ENCODE assay signal across 8 cellular contexts in genomic region chr1:204409111-204409510, GRCh38. TPM values are rescaled to one million over a fixed set of nuclear protein-coding genes. Genes with fewer than 3 reads are reported as not detected.
DNase-seq lines count a peak whose midpoint lies in the region; ATAC-seq and TF ChIP-seq lines count a peak whose summit lies in the region.

No MANE protein-coding gene starts in this region.

- H3K9me3 ChIP-seq in CD4-positive, CD25-positive, alpha-beta regulatory T cell (ENCODE audit: control insufficient read depth in 2 of 2, low read length in 2 of 2) = no peaks in the 10 kb centered on the region
- H3K9me3 ChIP-seq in duodenal mucosa (ENCODE audit: control insufficient read depth in 1 of 2, low read length in 2 of 2) = no peaks in the 10 kb centered on the region

- TF ChIP-seq CTCF in nephron (IDR thresholded peaks at IDR 0.05; ENCODE audit: unreplicated experiment in 3 of 3) = no peak

- peaks cover 0 to 2% (median 0%) of the 10 kb centered on the region in 7 donors for H3K9me3 Mint-ChIP-seq in CD4-positive, CD25-positive, alpha-beta regulatory T cell
- no peaks in the 10 kb centered on the region for H3K9me3 Mint-ChIP-seq in nephron

- ATAC-seq in CD4-positive, CD25-positive, alpha-beta regulatory T cell (ENCODE audit: low read depth in 2 of 2) = no peak
- no peak for ATAC-seq in HG03196 (IDR thresholded peaks at IDR 0.05; ENCODE audit: unreplicated experiment)
- no peak for ATAC-seq in GM19351 (IDR thresholded peaks at IDR 0.05; ENCODE audit: unreplicated experiment)
- ATAC-seq in HG03469 (IDR thresholded peaks at IDR 0.05; ENCODE audit: unreplicated experiment) = no peak

- no peak for DNase-seq in CD4-positive, CD25-positive, alpha-beta regulatory T cell
- peak; percentile 31 for DNase-seq in NAMALWA (ENCODE audit: low spot score)
- no peak for DNase-seq in HK-2 (ENCODE audit: unreplicated experiment)

- H3K4me3 ChIP-seq in CD4-positive, CD25-positive, alpha-beta regulatory T cell (ENCODE audit: low read depth, low read length) = peak overlapping the region; percentile 100
- H3K4me3 ChIP-seq in duodenal mucosa (ENCODE audit: low read depth in 1 of 2, low read length in 2 of 2) = peak overlapping the region; percentile 90 to 97

- peaks cover 15 to 39% (median 29%) of the 10 kb centered on the region in 4 donors for H3K4me1 Mint-ChIP-seq in CD4-positive, CD25-positive, alpha-beta regulatory T cell
- H3K4me1 Mint-ChIP-seq in nephron = peaks cover 28% of the 10 kb centered on the region

- peaks cover 10% of the 10 kb centered on the region for H3K27me3 Mint-ChIP-seq in CD4-positive, CD25-positive, alpha-beta regulatory T cell
- peaks cover 3% of the 10 kb centered on the region for H3K27me3 Mint-ChIP-seq in nephron (ENCODE audit: low read depth)

- H3K9ac ChIP-seq in duodenal mucosa (ENCODE audit: low read depth in 1 of 2, low read length in 2 of 2) = peak overlapping the region; percentile 98

- H3K27ac Mint-ChIP-seq in CD4-positive, CD25-positive, alpha-beta regulatory T cell = peak overlapping the region; percentile 90 to 100 (median 99)
- H3K27ac Mint-ChIP-seq in nephron = peak overlapping the region; percentile 68 to 100 (median 97)

- H3K4me1 ChIP-seq in CD4-positive, CD25-positive, alpha-beta regulatory T cell (ENCODE audit: control insufficient read depth, insufficient read depth, low read length, poor library complexity, severe bottlenecking) = peaks cover 45% of the 10 kb centered on the region
- peaks cover 5 to 8% of the 10 kb centered on the region in 2 donors for H3K4me1 ChIP-seq in duodenal mucosa (ENCODE audit: control insufficient read depth in 1 of 2, insufficient read depth in 2 of 2, low read length in 2 of 2)

- H3K4me3 Mint-ChIP-seq in CD4-positive, CD25-positive, alpha-beta regulatory T cell = peak overlapping the region; percentile 97 to 99 (median 98)
- peak overlapping the region; percentile 96 to 99 (median 99) for H3K4me3 Mint-ChIP-seq in nephron

- peak overlapping the region; percentile 100 for H3K27ac ChIP-seq in CD4-positive, CD25-positive, alpha-beta regulatory T cell (ENCODE audit: insufficient read depth, low read length, poor library complexity, severe bottlenecking)
- H3K27ac ChIP-seq in duodenal mucosa (ENCODE audit: low read depth, low read length) = no peak overlapping the region

- no peaks in the 10 kb centered on the region for H3K27me3 ChIP-seq in CD4-positive, CD25-positive, alpha-beta regulatory T cell (ENCODE audit: control insufficient read depth, insufficient read depth, low read length)
- no peaks in the 10 kb centered on the region for H3K27me3 ChIP-seq in duodenal mucosa (ENCODE audit: control insufficient read depth in 1 of 2, insufficient read depth in 2 of 2, low read length in 2 of 2)

- peaks cover 29% of the 10 kb centered on the region for H3K36me3 ChIP-seq in CD4-positive, CD25-positive, alpha-beta regulatory T cell (ENCODE audit: control insufficient read depth, insufficient read depth, low read length)
- H3K36me3 ChIP-seq in duodenal mucosa (ENCODE audit: control insufficient read depth in 1 of 2, insufficient read depth in 2 of 2, low read length in 2 of 2) = peaks cover 10 to 17% of the 10 kb centered on the region in 2 donors

- H3K36me3 Mint-ChIP-seq in CD4-positive, CD25-positive, alpha-beta regulatory T cell = peaks cover 25% of the 10 kb centered on the region
- peaks cover 22% of the 10 kb centered on the region for H3K36me3 Mint-ChIP-seq in nephron (ENCODE audit: low read depth)

RNA-seq across cellular contexts. Expression of gene PPP1R15B, which starts 2.5 kb away (rescaled TPM):
- total RNA-seq in CD4-positive, CD25-positive, alpha-beta regulatory T cell = 239 TPM
- polyA plus RNA-seq in CD4-positive, CD25-positive, alpha-beta regulatory T cell = 10 to 100 TPM; 13.2 to 24.2 (median 21.1) TPM

RNA-seq across cellular contexts. Expression of gene PLEKHA6, which starts 49.4 kb away (rescaled TPM):
- total RNA-seq in CD4-positive, CD25-positive, alpha-beta regulatory T cell = 0.17 TPM
- not detected for polyA plus RNA-seq in CD4-positive, CD25-positive, alpha-beta regulatory T cell
